Comparison of ENCODE assay signal across 8 cellular contexts in genomic region chr1:206864939-206865671, GRCh38. TPM values are rescaled to one million over a fixed set of nuclear protein-coding genes. Genes with fewer than 3 reads are reported as not detected.
DNase-seq lines count a peak whose midpoint lies in the region; ATAC-seq, FAIRE-seq and TF ChIP-seq lines count a peak whose summit lies in the region.

Gene IL20 (plus strand): TSS chr1:206865623. CDS start chr1:206865853, 230 bp downstream.

- TF ChIP-seq EP300 in Ishikawa (IDR thresholded peaks at IDR 0.05; ENCODE audit: borderline replicate concordance) = no peak

- no peak within 1 kb of the TSS for H3K4me3 ChIP-seq in SJSA1

- DNase-seq in DMS 273 (lab: John Stamatoyannopoulos, UW; ENCODE audit: unreplicated experiment) (peak; percentile 93), SJSA1 (ENCODE audit: low read depth in 1 of 2, low spot score in 2 of 2) (peak; percentile 63 to 85), Right ventricle myocardium superior (peak; percentile 84), putamen (ENCODE audit: low spot score) (peak; percentile 5), frontal cortex (ENCODE audit: low spot score in 2 of 2) (no peak)
- DNase-seq in activated naive CD4-positive, alpha-beta T cell treated with Interleukin-2 at 50 U/mL for 16 hours = peak; percentile 84

- H3K27ac ChIP-seq in SJSA1 = peak within 1 kb of the TSS; percentile 71

- intact Hi-C loops in Right ventricle myocardium superior (cut with DNase I) = loop anchor here (5.0 kb wide), 1 partner anchor 47 kb away; no protein-coding TSS in a partner anchor

- peaks cover 19% of the 10 kb centered on the region for H3K4me1 ChIP-seq in SJSA1 (replicated peaks)

- 0 out of 2 replicates have a peak, but pooled peaks cover 3% of the 10 kb centered on the region for H3K27me3 ChIP-seq in SJSA1 (replicated peaks)

- H3K36me3 ChIP-seq in SJSA1 = no peaks in the 10 kb centered on the region

- H3K9me3 ChIP-seq in SJSA1 (replicated peaks) = no peaks in the 10 kb centered on the region

- ATAC-seq in Right ventricle myocardium superior (ENCODE audit: poor library complexity) (peak; percentile 89), HG03460 (IDR thresholded peaks at IDR 0.05; ENCODE audit: unreplicated experiment) (no peak)

- no peak for FAIRE-seq in frontal cortex (lab: Jason Lieb, UNC)

- peak; percentile 65 for TF ChIP-seq RAD21 in Ishikawa (IDR thresholded peaks at IDR 0.05; ENCODE audit: low read depth)

TF ChIP-seq in Ishikawa, 13 proteins besides CTCF, POLR2A, EP300 and RAD21:
- TF ChIP-seq MAX (IDR thresholded peaks at IDR 0.05) = 0 out of 2 replicates have a peak, but pooled peaks have one; percentile 20
- no peak for TF ChIP-seq CEBPB (IDR thresholded peaks at IDR 0.05)

RNA-seq across cellular contexts. Expression of gene IL20, which starts in this region (rescaled TPM):
- total RNA-seq in SJSA1 (2014; rRNA removed; shearing (Covaris generic)) = 0.25 and 0.53 TPM in 2 replicates
- total RNA-seq in Right ventricle myocardium superior (not detected), frontal cortex (not detected)

Comparison
In these comparisons a context has a peak if more than half of its experiments do, and no peak if none do; other contexts are left out.
1. Peak in DNase-seq and H3K27ac ChIP-seq in SJSA1; RNA of the gene not detected or under 1 TPM.
2. Peak in DNase-seq and ATAC-seq in Right ventricle myocardium superior; RNA of the gene not detected or under 1 TPM.
3. DNase-seq: peak in DMS 273 (single experiment), activated naive CD4-positive, alpha-beta T cell treated with Interleukin-2 at 50 U/mL for 16 hours (single experiment) and putamen (single experiment); none in frontal cortex (0 of 2).